22 cellular contexts compared by ENCODE assay signal in genomic region chr1:157019457-157019856, GRCh38. TPM values are rescaled to one million over a fixed set of nuclear protein-coding genes. Genes with fewer than 3 reads are reported as not detected.
DNase-seq lines count a peak whose midpoint lies in the region; ATAC-seq, FAIRE-seq and TF ChIP-seq lines count a peak whose summit lies in the region.
"Had no signal": no experiment of that assay in that cellular context is flagged by ENCODE, and none has a peak within 500 bp of the region (broad histone marks: within the 10 kb centered on the region; RNA-seq: fewer than 3 reads in every experiment).

No MANE protein-coding gene starts in this region.

- H3K4me3 ChIP-seq in K562 (no peak overlapping the region), right lobe of liver (no peak overlapping the region)
- H3K4me3 ChIP-seq: A549; BLaER1 treated with 17β-estradiol and CSF1 and Interleukin-3, amounts not matched to agents 10 nM and 100 nM had no signal

- no peak overlapping the region for H3K9ac ChIP-seq in K562 (ENCODE audit: insufficient read depth in 1 of 2, low read depth in 2 of 2, low read length in 2 of 2)
- H3K9ac ChIP-seq: BLaER1 treated with 17β-estradiol and CSF1 and Interleukin-3, amounts not matched to agents 10 nM and 100 nM had no signal

- H3K4me1 Mint-ChIP-seq in endothelial cell (ENCODE audit: unreplicated experiment), result no peaks in the 10 kb centered on the region
- H3K4me1 Mint-ChIP-seq: B cell had no signal

- TF ChIP-seq CTCF in D721Med (IDR thresholded peaks at IDR 0.05; ENCODE audit: insufficient read depth, missing control alignments) (no peak), K562 (IDR thresholded peaks at IDR 0.05 in 2 of 3, conservative IDR thresholded peaks at IDR 0.05 in 1 of 3; ENCODE audit: insufficient read depth in 2 of 3, low read depth in 1 of 3, low read length in 3 of 3) (no peak), endothelial cell (IDR thresholded peaks at IDR 0.05; ENCODE audit: unreplicated experiment) (no peak), right lobe of liver (IDR thresholded peaks at IDR 0.05) (no peak)

- H3K27me3 ChIP-seq in K562 (ENCODE audit: control insufficient read depth in 2 of 2, insufficient read depth in 2 of 2, low read length in 2 of 2) (no peaks in the 10 kb centered on the region), right lobe of liver (no peaks in the 10 kb centered on the region)
- H3K27me3 ChIP-seq: BLaER1 treated with 17β-estradiol and CSF1 and Interleukin-3, amounts not matched to agents 10 nM and 100 nM had no signal

- TF ChIP-seq EP300 in K562 (IDR thresholded peaks at IDR 0.05; ENCODE audit: low read length), result no peak

- POLR2A ChIA-PET in K562 (lab: Yijun Ruan, JAX), result interaction anchor here (1.0 kb wide), 1 partner anchor 82 kb away, joined by 3 read pairs; no protein-coding TSS in a partner anchor

- intact Hi-C loops in K562 (cut with micrococcal nuclease) (no loop called here), right lobe of liver (cut with DNase I) (no loop called here)

- TF ChIP-seq RAD21 in K562 (CRISPR knock-in tag; conservative IDR thresholded peaks at IDR 0.05 in 1 of 2, IDR thresholded peaks at IDR 0.05 in 1 of 2), result no peak

- H3K36me3 ChIP-seq in K562 (ENCODE audit: control insufficient read depth, insufficient read depth, low read length), result no peaks in the 10 kb centered on the region
- no peaks in the 10 kb centered on the region for H3K36me3 ChIP-seq in right lobe of liver

- peak; percentile 77 for FAIRE-seq in D721Med (lab: Jason Lieb, UNC)
- no peak for FAIRE-seq in K562 (lab: Jason Lieb, UNC)
- FAIRE-seq: A549, GM12891, GM19239 had no signal

- H3K79me2 ChIP-seq in K562 (ENCODE audit: control insufficient read depth, insufficient read depth, low read length), result no peaks in the 10 kb centered on the region

- DNase-seq in D721Med (ENCODE audit: insufficient read length, low spot score), result no peak
- DNase-seq in K562 (ENCODE audit: extremely low read depth in 1 of 4, low spot score in 3 of 4), result no peak
- no peak for DNase-seq in endothelial cell (ENCODE audit: low spot score)
- DNase-seq in DMS53 treated with DMSO at 0.1 percent for 48 hours (lab: John Stamatoyannopoulos, UW; ENCODE audit: unreplicated experiment), result no peak
- no peak for DNase-seq in right lobe of liver
- DNase-seq: AML-193; Caco-2; Calu3; CD4-positive, alpha-beta T cell; CD8-positive, alpha-beta T cell; DMS 273 treated with DMSO at 0.1 percent for 48 hours; DMS153; DMS53; DMS79 treated with DMSO at 0.1 percent for 48 hours; GF-D8 had no signal

- H3K4me3 Mint-ChIP-seq in endothelial cell (ENCODE audit: unreplicated experiment), result peak overlapping the region; percentile 43
- H3K4me3 Mint-ChIP-seq: B cell; CD4-positive, alpha-beta T cell; CD8-positive, alpha-beta T cell had no signal

- no peaks in the 10 kb centered on the region for H3K9me1 ChIP-seq in K562 (ENCODE audit: control insufficient read depth, insufficient read depth, low read length)

- TF ChIP-seq POLR2A in K562 (conservative IDR thresholded peaks at IDR 0.05), result no peak
- no peak for TF ChIP-seq POLR2A in right lobe of liver (IDR thresholded peaks at IDR 0.05)

- H3K9me3 ChIP-seq in K562 (replicated peaks; ENCODE audit: control insufficient read depth, insufficient read depth, low read depth, low read length) (peaks cover 12% of the 10 kb centered on the region), right lobe of liver (peaks cover 0 to 9% (median 4%) of the 10 kb centered on the region in 4 donors)

- no peak overlapping the region for H3K27ac Mint-ChIP-seq in endothelial cell (ENCODE audit: unreplicated experiment)
- H3K27ac Mint-ChIP-seq: B cell; CD4-positive, alpha-beta T cell; CD8-positive, alpha-beta T cell had no signal

- BruUV-seq in K562 (replicated peaks; lab: Mats Ljungman, UMichigan), result no TSS peak

- no peaks in the 10 kb centered on the region for H3K27me3 Mint-ChIP-seq in endothelial cell (ENCODE audit: unreplicated experiment)

- H4K20me1 ChIP-seq in K562 (replicated peaks; ENCODE audit: control insufficient read depth, insufficient read depth, low read length), result 0 out of 2 replicates have a peak, but pooled peaks cover 5% of the 10 kb centered on the region

- H3K27ac ChIP-seq in K562 (ENCODE audit: extremely low read depth, low read depth, low read length) (no peak overlapping the region), right lobe of liver (no peak overlapping the region)
- H3K27ac ChIP-seq: 22Rv1; A549; BLaER1 treated with 17β-estradiol and CSF1 and Interleukin-3, amounts not matched to agents 10 nM and 100 nM; C4-2B had no signal

- in situ Hi-C loops in K562 (cut with MboI), result no loop called here

- H3K4me1 ChIP-seq in K562 (replicated peaks in 1 of 2; ENCODE audit: control insufficient read depth in 2 of 2, insufficient read depth in 2 of 2, low read length in 2 of 2), result no peaks in the 10 kb centered on the region
- H3K4me1 ChIP-seq in right lobe of liver, result no peaks in the 10 kb centered on the region
- H3K4me1 ChIP-seq: A549, Caco-2 had no signal

- peaks cover 42% of the 10 kb centered on the region for H3K36me3 Mint-ChIP-seq in endothelial cell (ENCODE audit: low read depth, unreplicated experiment)
- H3K36me3 Mint-ChIP-seq: CD8-positive, alpha-beta T cell had no signal

- ATAC-seq in K562, result no peak
- ATAC-seq in right lobe of liver, result no peak
- ATAC-seq: A549; CD8-positive, alpha-beta T cell had no signal

- H3K9me3 Mint-ChIP-seq in endothelial cell (ENCODE audit: unreplicated experiment), result no peaks in the 10 kb centered on the region

- H2AFZ ChIP-seq in K562 (ENCODE audit: low read depth, low read length), result no peak overlapping the region

- no peak overlapping the region for H3K4me2 ChIP-seq in K562 (ENCODE audit: insufficient read depth, low read length)
- H3K4me2 ChIP-seq: A549; BLaER1 treated with 17β-estradiol and CSF1 and Interleukin-3, amounts not matched to agents 10 nM and 100 nM had no signal

- CTCF ChIA-PET in K562 (lab: Yijun Ruan, JAX; ENCODE audit: low intra/inter-chr PET ratio), result no interaction called here

TF ChIP-seq in K562, 482 proteins besides CTCF, POLR2A, EP300 and RAD21 (continues in another document):
- TF ChIP-seq ZNF146 (CRISPR knock-in tag; IDR thresholded peaks at IDR 0.05; ENCODE audit: unreplicated experiment), result peak; percentile 73
- no peak for TF ChIP-seq NCOA4 (IDR thresholded peaks at IDR 0.05; ENCODE audit: partially characterized antibody)
- TF ChIP-seq ZNF586 (CRISPR knock-in tag; conservative IDR thresholded peaks at IDR 0.05), result no peak

RNA-seq across cellular contexts. Expression of gene ARHGEF11, which starts 26.1 kb away (rescaled TPM):
- total RNA-seq in K562 (2011; cell fraction: chromatin; rRNA removed; ENCODE audit: low replicate concordance), result 48.2 and 93.0 TPM in 2 replicates
- total RNA-seq in K562 (2011; cell fraction: nucleolus; rRNA removed), result 39.5 and 40.2 TPM in 2 replicates
- total RNA-seq in K562 (2011; cell fraction: nucleoplasm; rRNA removed), result 36.0 and 45.0 TPM in 2 replicates
- total RNA-seq in K562 (2014; rRNA removed), result 10.2 and 11.1 TPM in 2 replicates
- 6.7 and 7.0 TPM in 2 replicates for total RNA-seq in K562 (2014; rRNA removed; fragmentation: Illumina TruSeq; extraction: Trizol)
- total RNA-seq in K562 (2015; rRNA removed; fragmentation: Illumina TruSeq; extraction: Trizol), result 10.3 and 13.0 TPM in 2 replicates
- 13.2 and 15.5 TPM in 2 replicates for total RNA-seq in K562 (2021)
- polyA plus RNA-seq in K562 (2011; rRNA removed), result 7.2 and 12.1 TPM in 2 replicates
- 5.2 and 8.3 TPM in 2 replicates for polyA plus RNA-seq in K562 (2011; cell fraction: cytosol; rRNA removed)
- polyA plus RNA-seq in K562 (2011; cell fraction: nucleus; rRNA removed), result 49.1 and 62.1 TPM in 2 replicates
- polyA plus RNA-seq in K562 (2012), result 9.2 and 16.7 TPM in 2 replicates
- polyA plus RNA-seq in K562 (2014; fragmentation: Illumina TruSeq; extraction: Trizol), result 9.6 TPM in 2 replicates
- polyA plus RNA-seq in K562 (2014; fragmentation: Nextera tagmentation; extraction: Ambion mirVana), result under 1 TPM; 0.14 to 0.48 TPM
- polyA plus RNA-seq in K562 (2014; rRNA removed), result 8.2 and 9.0 TPM in 2 replicates
- 10.2 and 12.3 TPM in 2 replicates for polyA minus RNA-seq in K562 (2011; rRNA and poly(A)+ RNA removed)
- polyA minus RNA-seq in K562 (2011; cell fraction: cytosol; rRNA and poly(A)+ RNA removed), result 8.0 and 11.0 TPM in 2 replicates
- 25.3 and 34.3 TPM in 2 replicates for polyA minus RNA-seq in K562 (2011; cell fraction: nucleus; rRNA and poly(A)+ RNA removed)
- 48.4 TPM for total RNA-seq in endothelial cell (ENCODE audit: unreplicated experiment)
- 10 to 100 TPM; 10.5 to 18.7 (median 12.8) TPM for total RNA-seq in right lobe of liver
